In genomic region chr6:14783594-14783993, GRCh38 we compare ENCODE assay signal across 25 cellular contexts.
"Had no signal": no experiment of that assay in that cellular context is flagged by ENCODE, and none has a peak within 500 bp of the region (broad histone marks: within the 10 kb centered on the region; RNA-seq: fewer than 3 reads in every experiment).

No MANE protein-coding gene starts in this region.

- H3K9me3 ChIP-seq: left lung, lower lobe of right lung, ovary, right atrium auricular region, right lobe of liver, thyroid gland, transverse colon, upper lobe of left lung, vagina had no signal

- H3K36me3 Mint-ChIP-seq: naive thymus-derived CD8-positive, alpha-beta T cell; stimulated activated memory B cell treated with anti-CD40 and anti-IgM and Interleukin-4, amounts not matched to agents 10 μg/mL and 1 μg/mL and 100 μg/mL, for 72 hours had no signal

- H3K4me1 ChIP-seq: left lung, lower lobe of right lung, right atrium auricular region, right lobe of liver, thyroid gland, transverse colon, upper lobe of left lung, vagina had no signal

- H3K36me3 ChIP-seq: left lung, lower lobe of right lung, ovary, right atrium auricular region, right lobe of liver, thyroid gland, transverse colon, upper lobe of left lung, vagina had no signal

- H3K27me3 Mint-ChIP-seq: progenitor cell of endocrine pancreas; stimulated activated memory B cell treated with anti-CD40 and anti-IgM and Interleukin-4, amounts not matched to agents 10 μg/mL and 1 μg/mL and 100 μg/mL, for 72 hours; stimulated activated naive CD8-positive, alpha-beta T cell treated with anti-CD3 and anti-CD28 coated beads, Interleukin-15, amount 100 ng/mL, for 72 hours had no signal

- H3K27me3 ChIP-seq: left lung, ovary, right atrium auricular region, right lobe of liver, thyroid gland, transverse colon, upper lobe of left lung, vagina had no signal

- DNase-seq: left colon; left lung; lower lobe of right lung; mammary epithelial cell; mesenchymal stem cell; ovary; right lobe of liver; stimulated activated CD4-positive, alpha-beta T cell treated with anti-CD3 and anti-CD28 coated beads, Interleukin-1b, Interleukin-23, amount 100 ng/mL, for 48 hours; stimulated activated CD4-positive, alpha-beta T cell treated with anti-CD3 and anti-CD28 coated beads, Interleukin-2, amount 100 ng/mL, for 48 hours; stimulated activated CD4-positive, alpha-beta T cell treated with anti-CD3 and anti-CD28 coated beads, Interleukin-4, amount 100 ng/mL, for 4 hours; stimulated activated CD8-positive, alpha-beta memory T cell treated with anti-CD3 and anti-CD28 coated beads, Interleukin-4, amount 100 ng/mL, for 48 hours; stimulated activated naive CD4-positive, alpha-beta T cell treated with Interleukin-2 at 50 U/mL for 16 hours; stimulated activated naive CD8-positive, alpha-beta T cell treated with anti-CD3 and anti-CD28 coated beads, Interleukin-15, amount 100 ng/mL, for 72 hours; substantia nigra; thyroid gland; transverse colon had no signal

- H3K27ac Mint-ChIP-seq: naive thymus-derived CD8-positive, alpha-beta T cell; nephron; progenitor cell of endocrine pancreas; stimulated activated memory B cell treated with anti-CD40 and anti-IgM and Interleukin-4, amounts not matched to agents 10 μg/mL and 1 μg/mL and 100 μg/mL, for 72 hours; stimulated activated naive CD8-positive, alpha-beta T cell treated with anti-CD3 and anti-CD28 coated beads, Interleukin-15, amount 100 ng/mL, for 72 hours had no signal

- H3K27ac ChIP-seq: left lung, lower lobe of right lung, ovary, right atrium auricular region, right lobe of liver, thyroid gland, transverse colon, upper lobe of left lung, vagina had no signal

- H3K9me3 Mint-ChIP-seq: stimulated activated memory B cell treated with anti-CD40 and anti-IgM and Interleukin-4, amounts not matched to agents 10 μg/mL and 1 μg/mL and 100 μg/mL, for 72 hours; stimulated activated naive CD8-positive, alpha-beta T cell treated with anti-CD3 and anti-CD28 coated beads, Interleukin-15, amount 100 ng/mL, for 72 hours had no signal

- ATAC-seq: left colon; left lung; lower lobe of right lung; naive thymus-derived CD8-positive, alpha-beta T cell; right lobe of liver; stimulated activated memory B cell treated with anti-CD40 and anti-IgM and Interleukin-4, amounts not matched to agents 10 μg/mL and 1 μg/mL and 100 μg/mL, for 72 hours; stimulated activated naive CD8-positive, alpha-beta T cell treated with anti-CD3 and anti-CD28 coated beads, Interleukin-15, amount 100 ng/mL, for 72 hours had no signal

- H3K4me3 ChIP-seq: left lung, lower lobe of right lung, ovary, right atrium auricular region, right lobe of liver, smooth muscle cell, thyroid gland, transverse colon, upper lobe of left lung, vagina had no signal

- H3K4me3 Mint-ChIP-seq: nephron; neural crest cell; stimulated activated memory B cell treated with anti-CD40 and anti-IgM and Interleukin-4, amounts not matched to agents 10 μg/mL and 1 μg/mL and 100 μg/mL, for 72 hours; stimulated activated naive CD8-positive, alpha-beta T cell treated with anti-CD3 and anti-CD28 coated beads, Interleukin-15, amount 100 ng/mL, for 72 hours had no signal
